1 cellular context compared by ENCODE assay signal in genomic region chr11:62856333-62856910, GRCh38.
TF ChIP-seq lines count a peak whose summit lies in the region.

No MANE protein-coding gene starts in this region.

TF ChIP-seq in A549, 52 proteins besides CTCF, POLR2A, EP300 and RAD21 (continued from another document):
- TF ChIP-seq, protein P1, sequence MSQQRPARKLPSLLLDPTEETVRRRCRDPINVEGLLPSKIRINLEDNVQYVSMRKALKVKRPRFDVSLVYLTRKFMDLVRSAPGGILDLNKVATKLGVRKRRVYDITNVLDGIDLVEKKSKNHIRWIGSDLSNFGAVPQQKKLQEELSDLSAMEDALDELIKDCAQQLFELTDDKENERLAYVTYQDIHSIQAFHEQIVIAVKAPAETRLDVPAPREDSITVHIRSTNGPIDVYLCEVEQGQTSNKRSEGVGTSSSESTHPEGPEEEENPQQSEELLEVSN (IDR thresholded peaks at IDR 0.05; ENCODE audit: borderline replicate concordance, low read depth) = 0 out of 2 replicates have a peak, but pooled peaks have one; percentile 8
- TF ChIP-seq MAZ (IDR thresholded peaks at IDR 0.05; ENCODE audit: borderline replicate concordance, low read depth, low read length) = 0 out of 2 replicates have a peak, but pooled peaks have one; percentile 4
